Comparison of ENCODE assay signal across 13 cellular contexts in genomic region chr20:2804921-2805681, GRCh38. TPM values are rescaled to one million over a fixed set of nuclear protein-coding genes. Genes with fewer than 3 reads are reported as not detected.
DNase-seq lines count a peak whose midpoint lies in the region; ATAC-seq and TF ChIP-seq lines count a peak whose summit lies in the region.
"Had no signal": no experiment of that assay in that cellular context is flagged by ENCODE, and none has a peak within 500 bp of the region (broad histone marks: within the 10 kb centered on the region; RNA-seq: fewer than 3 reads in every experiment).

No MANE protein-coding gene starts in this region.

- H3K4me1 ChIP-seq in ES-I3 (ENCODE audit: insufficient read depth, low read length), result 0 out of 2 replicates have a peak, but pooled peaks cover 7% of the 10 kb centered on the region
- H3K4me1 ChIP-seq in hepatocyte (ENCODE audit: insufficient read depth), result peaks cover under 1% of the 10 kb centered on the region
- H3K4me1 ChIP-seq: SJCRH30 had no signal

- peaks cover 35% of the 10 kb centered on the region for H3K27me3 Mint-ChIP-seq in osteocyte (ENCODE audit: unreplicated experiment)

- peaks cover 20% of the 10 kb centered on the region for H3K4me1 Mint-ChIP-seq in osteocyte (ENCODE audit: unreplicated experiment)

- H3K36me3 Mint-ChIP-seq in osteocyte (ENCODE audit: unreplicated experiment), result peaks cover 6% of the 10 kb centered on the region
- H3K36me3 Mint-ChIP-seq: activated naive CD8-positive, alpha-beta T cell treated with anti-CD3 and anti-CD28 coated beads for 36 hours had no signal

- H4K20me1 ChIP-seq in hepatocyte (ENCODE audit: insufficient read depth, poor library complexity, severe bottlenecking), result no peaks in the 10 kb centered on the region

- H2AFZ ChIP-seq in hepatocyte, result no peak overlapping the region

- H3K4me2 ChIP-seq in hepatocyte, result peak overlapping the region; percentile 44

- H3K9me3 ChIP-seq in ES-I3 (ENCODE audit: control insufficient read depth, insufficient read depth, low read length) (no peaks in the 10 kb centered on the region), hepatocyte (ENCODE audit: low read depth) (no peaks in the 10 kb centered on the region)
- H3K9me3 ChIP-seq: sigmoid colon, SJCRH30 had no signal

- H3K9me2 ChIP-seq in hepatocyte (replicated peaks; ENCODE audit: insufficient read depth), result no peaks in the 10 kb centered on the region

- H3K27ac Mint-ChIP-seq in osteocyte (ENCODE audit: unreplicated experiment), result no peak overlapping the region
- H3K27ac Mint-ChIP-seq: activated naive CD8-positive, alpha-beta T cell treated with anti-CD3 and anti-CD28 coated beads for 36 hours had no signal

- no peaks in the 10 kb centered on the region for H3K36me3 ChIP-seq in ES-I3 (ENCODE audit: insufficient read depth, low read length)
- no peaks in the 10 kb centered on the region for H3K36me3 ChIP-seq in hepatocyte (replicated peaks; ENCODE audit: insufficient read depth, low read depth)
- H3K36me3 ChIP-seq: sigmoid colon, SJCRH30 had no signal

- no peak overlapping the region for H3K4me3 ChIP-seq in hepatocyte
- H3K4me3 ChIP-seq: sigmoid colon, SJCRH30 had no signal

- 38% methylated on average over 40 of the region's 44 CpGs for WGBS in hepatocyte (ENCODE audit: low lambda C conversion rate, missing lambda C conversion rate)

- H3K27ac ChIP-seq in hepatocyte, result no peak overlapping the region
- H3K27ac ChIP-seq: sigmoid colon, SJCRH30 had no signal

- H3K9ac ChIP-seq in ES-I3 (ENCODE audit: low read depth, low read length), result peak overlapping the region; percentile 38; the same call in 1 of the 2 replicates

- no peak for TF ChIP-seq CTCF in hepatocyte (IDR thresholded peaks at IDR 0.05; ENCODE audit: poor library complexity)
- no peak for TF ChIP-seq CTCF in osteocyte (IDR thresholded peaks at IDR 0.05)

- no peak overlapping the region for H3K4me3 Mint-ChIP-seq in osteocyte (ENCODE audit: unreplicated experiment)
- H3K4me3 Mint-ChIP-seq: activated naive CD8-positive, alpha-beta T cell treated with anti-CD3 and anti-CD28 coated beads for 36 hours had no signal

- DNase-seq in MV-4-11 (lab: John Stamatoyannopoulos, UW) (peak; percentile 41), hepatocyte (ENCODE audit: low spot score) (no peak), osteocyte (ENCODE audit: extremely low spot score, unreplicated experiment) (peak; percentile 81), HuH-7 (ENCODE audit: low spot score) (no peak), NCI-H524 (lab: John Stamatoyannopoulos, UW) (no peak)
- no peak for DNase-seq in activated CD4-positive, CD25-positive, alpha-beta regulatory T cell (lab: John Stamatoyannopoulos, UW)
- DNase-seq: activated naive CD8-positive, alpha-beta T cell treated with anti-CD3 and anti-CD28 coated beads for 36 hours; sigmoid colon; SJCRH30 had no signal

- no peaks in the 10 kb centered on the region for H3K79me2 ChIP-seq in hepatocyte

- ATAC-seq in GM19397 (IDR thresholded peaks at IDR 0.05; ENCODE audit: unreplicated experiment), result no peak

- no peaks in the 10 kb centered on the region for H3K9me3 Mint-ChIP-seq in osteocyte (ENCODE audit: unreplicated experiment)
- H3K9me3 Mint-ChIP-seq: activated naive CD8-positive, alpha-beta T cell treated with anti-CD3 and anti-CD28 coated beads for 36 hours had no signal

- H3K27me3 ChIP-seq in hepatocyte, result peaks cover 74% of the 10 kb centered on the region
- H3K27me3 ChIP-seq: SJCRH30 had no signal

RNA-seq across cellular contexts. Expression of gene CPXM1, which starts 4.7 kb away (rescaled TPM):
- total RNA-seq in hepatocyte (47.9 and 57.8 TPM in 2 replicates), osteocyte (84.0 and 85.8 TPM in 2 replicates)
- 66.3 and 82.5 TPM in 2 replicates for polyA plus RNA-seq in hepatocyte

RNA-seq across cellular contexts. Expression of gene C20orf141, which starts 9.7 kb away (rescaled TPM):
- total RNA-seq in hepatocyte (not detected in 2 replicates), osteocyte (not detected in 2 replicates)
- 0.68 TPM in 1 of 2 replicates, not detected in the other for polyA plus RNA-seq in hepatocyte
- total RNA-seq: activated naive CD8-positive, alpha-beta T cell treated with anti-CD3 and anti-CD28 coated beads for 36 hours; chondrocyte; sigmoid colon; SJCRH30 had no signal
- polyA plus RNA-seq: esophagus had no signal

RNA-seq across cellular contexts. Expression of gene TMEM239, which starts 11.1 kb away (rescaled TPM):
- not detected in 2 replicates for total RNA-seq in hepatocyte
- not detected in 2 replicates for polyA plus RNA-seq in hepatocyte
- total RNA-seq in osteocyte, result not detected in 2 replicates
- total RNA-seq: activated naive CD8-positive, alpha-beta T cell treated with anti-CD3 and anti-CD28 coated beads for 36 hours; chondrocyte; SJCRH30 had no signal
- polyA plus RNA-seq: esophagus, sigmoid colon had no signal

RNA-seq across cellular contexts. Expression of gene PCED1A, which starts 35.4 kb away (rescaled TPM):
- total RNA-seq in hepatocyte (36.8 and 43.0 TPM in 2 replicates), osteocyte (68.3 and 80.8 TPM in 2 replicates)
- 41.2 and 54.2 TPM in 2 replicates for polyA plus RNA-seq in hepatocyte

RNA-seq across cellular contexts. Expression of gene VPS16, which starts 35.4 kb away (rescaled TPM):
- total RNA-seq in hepatocyte (28.5 and 34.6 TPM in 2 replicates), osteocyte (45.2 and 51.1 TPM in 2 replicates)
- 38.1 and 42.9 TPM in 2 replicates for polyA plus RNA-seq in hepatocyte

Comparison
In these comparisons a context has a peak if more than half of its experiments do, and no peak if none do; other contexts are left out.
1. DNase-seq: peak in MV-4-11 (single experiment) and osteocyte (single experiment); none in hepatocyte (single experiment), HuH-7 (single experiment), activated CD4-positive, CD25-positive, alpha-beta regulatory T cell (0 of 4) and NCI-H524 (0 of 2).